In genomic region chr6:125174626-125175025, GRCh38 we compare ENCODE assay signal across 21 cellular contexts. TPM values are rescaled to one million over a fixed set of nuclear protein-coding genes. Genes with fewer than 3 reads are reported as not detected.
"Had no signal": no experiment of that assay in that cellular context is flagged by ENCODE, and none has a peak within 500 bp of the region (broad histone marks: within the 10 kb centered on the region; RNA-seq: fewer than 3 reads in every experiment).

No MANE protein-coding gene starts in this region.

- ATAC-seq: activated CD8-positive, alpha-beta T cell treated with anti-CD3 and anti-CD28 coated beads for 36 hours; lower lobe of right lung; natural killer cell treated with Interleukin-12 subunit alpha and Interleukin-12 subunit beta and Interleukin-15 and Interleukin-18, amount 100 ng/mL, for 72 hours had no signal

- H3K27me3 ChIP-seq: colonic mucosa, thyroid gland had no signal

- H3K4me1 ChIP-seq: colonic mucosa, lower lobe of right lung had no signal

- DNase-seq: activated CD4-positive, alpha-beta T cell treated with anti-CD3 and anti-CD28 coated beads, Interleukin-2, amount 10 ng/mL, durations not matched to agents 24 days and 14 days; activated CD8-positive, alpha-beta T cell treated with anti-CD3 and anti-CD28 coated beads for 36 hours; activated naive CD4-positive, alpha-beta T cell treated with Interleukin-2 at 50 U/mL for 16 hours; activated naive CD8-positive, alpha-beta T cell treated with anti-CD3 and anti-CD28 coated beads, Interleukin-2, amount 10 ng/mL, durations not matched to agents 7 days and 5 days; activated T-cell treated with anti-CD3 and anti-CD28 coated beads, Interleukin-2, amount 50 U/mL, for 1 hour; amygdala; central memory CD4-positive, alpha-beta T cell; colonic mucosa; head of caudate nucleus; immature natural killer cell; kidney glomerular epithelial cell; lower lobe of right lung; retina; stimulated activated CD4-positive, alpha-beta T cell treated with anti-CD3 and anti-CD28 coated beads, Interleukin-2, amount 100 ng/mL, for 24 hours; stimulated activated naive CD4-positive, alpha-beta T cell treated with Interleukin-2 at 50 U/mL for 16 hours; T-helper 1 cell; T-helper 9 cell; thyroid gland had no signal

- H3K4me3 ChIP-seq: colonic mucosa, lower lobe of right lung, thyroid gland had no signal

- H3K9me3 ChIP-seq: colonic mucosa, lower lobe of right lung, neutrophil, thyroid gland had no signal

- H3K27ac ChIP-seq: colonic mucosa, lower lobe of right lung, neutrophil, thyroid gland had no signal

- H3K36me3 ChIP-seq: colonic mucosa, lower lobe of right lung, neutrophil, thyroid gland had no signal

RNA-seq across cellular contexts. Expression of gene TPD52L1, which starts 21.1 kb away (rescaled TPM):
- total RNA-seq: activated CD4-positive, alpha-beta T cell treated with anti-CD3 and anti-CD28 coated beads, Interleukin-2, amount 10 ng/mL, durations not matched to agents 24 days and 14 days; activated naive CD8-positive, alpha-beta T cell treated with anti-CD3 and anti-CD28 coated beads, Interleukin-2, amount 10 ng/mL, durations not matched to agents 7 days and 5 days; activated T-helper 2 cell treated with anti-CD3 and anti-CD28 coated beads, Interferon-gamma antibody, Interleukin-2, Interleukin-4, amounts not matched to agents 10 μg/mL and 5 μg/mL and 100 μg/mL, durations not matched to agents 14 hours and 24 hours and 36 hours; natural killer cell treated with Interleukin-12 subunit alpha and Interleukin-12 subunit beta and Interleukin-15 and Interleukin-18, amount 100 ng/mL, for 72 hours had no signal
